In the genomic region with DNA sequence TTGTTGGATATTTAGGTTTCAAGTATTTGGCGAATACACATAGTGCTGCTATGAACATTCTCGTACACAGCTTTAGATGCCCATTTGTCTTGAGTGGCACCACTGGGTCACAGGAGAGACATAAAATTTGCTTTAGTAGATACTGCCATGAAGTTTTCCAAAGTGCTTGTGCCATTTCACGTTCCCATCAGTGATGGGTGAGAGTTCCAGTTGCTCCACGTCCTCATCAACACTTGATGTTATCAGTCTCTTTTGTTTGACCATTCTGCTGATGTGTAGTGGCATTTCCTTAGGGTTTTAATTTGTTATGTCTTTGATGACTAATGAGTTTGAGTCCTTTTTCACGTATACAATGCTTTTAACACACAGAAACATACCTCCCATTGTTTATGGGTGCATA, we compare ENCODE assay signal across 9 cellular contexts.
"Had no signal": no experiment of that assay in that cellular context is flagged by ENCODE, and none has a peak within 500 bp of the region (broad histone marks: within the 10 kb centered on the region; RNA-seq: fewer than 3 reads in every experiment).

No MANE protein-coding gene starts in this region.

- H3K4me1 Mint-ChIP-seq: H9 had no signal

- H3K4me2 ChIP-seq: KMS-11 had no signal

- H3K4me3 ChIP-seq: GM23248 had no signal

- FAIRE-seq: H54, HepG2 had no signal

- H3K27ac ChIP-seq: GM23248, KMS-11 had no signal

- ATAC-seq: HepG2 had no signal

- H3K9ac ChIP-seq: GM23248, KMS-11 had no signal

- DNase-seq: GM23248, GOT3, H9, HCEC 1CT, KBM-7 had no signal

- H3K27me3 Mint-ChIP-seq: IgD-negative memory B cell had no signal

- H3K4me3 Mint-ChIP-seq: H9, IgD-negative memory B cell had no signal

- H3K27ac Mint-ChIP-seq: H9, IgD-negative memory B cell had no signal
